ENCODE assay signal across 12 cellular contexts in genomic region chr21:29697555-29698193, GRCh38.
A peak's percentile ranks its signal among the peaks of the same experiment; 100 is the strongest.
DNase-seq lines count a peak whose midpoint lies in the region; ATAC-seq and TF ChIP-seq lines count a peak whose summit lies in the region.
"Had no signal": no experiment of that assay in that cellular context is flagged by ENCODE, and none has a peak within 500 bp of the region (broad histone marks: within the 10 kb centered on the region; RNA-seq: fewer than 3 reads in every experiment).

No MANE protein-coding gene starts in this region.

- no peaks in the 10 kb centered on the region for H3K36me3 ChIP-seq in A673 (ENCODE audit: insufficient read depth, low read length, poor library complexity, severe bottlenecking)
- no peaks in the 10 kb centered on the region for H3K36me3 ChIP-seq in Karpas-422 (ENCODE audit: insufficient read depth, low read length)
- H3K36me3 ChIP-seq: MG63 had no signal

- CTCF ChIA-PET in A673 (lab: Charles Lee) = no interaction called here

- H3K9me2 ChIP-seq in Karpas-422 (replicated peaks; ENCODE audit: insufficient read depth, low read length) = no peaks in the 10 kb centered on the region

- TF ChIP-seq CTCF in A673 (conservative IDR thresholded peaks at IDR 0.05; ENCODE audit: low read depth, low read length) = no peak
- no peak for TF ChIP-seq CTCF in mesothelial cell of epicardium (IDR thresholded peaks at IDR 0.05; ENCODE audit: unreplicated experiment)
- TF ChIP-seq CTCF in coronary artery (IDR thresholded peaks at IDR 0.05) = no peak

- H3K36me3 Mint-ChIP-seq in mesothelial cell of epicardium = no peaks in the 10 kb centered on the region
- peaks cover 5% of the 10 kb centered on the region for H3K36me3 Mint-ChIP-seq in natural killer cell treated with Interleukin-12 subunit alpha and Interleukin-12 subunit beta and Interleukin-15 and Interleukin-18, amount 100 ng/mL, for 72 hours

- H3K27ac ChIP-seq in A673 (ENCODE audit: low read depth, low read length, poor library complexity, severe bottlenecking) (no peak overlapping the region), Karpas-422 (ENCODE audit: low read length) (no peak overlapping the region), coronary artery (no peak overlapping the region)
- H3K27ac ChIP-seq: A549 had no signal

- no peaks in the 10 kb centered on the region for H4K20me1 ChIP-seq in Karpas-422 (ENCODE audit: insufficient read depth, low read depth, low read length)

- no peak overlapping the region for H3K27ac Mint-ChIP-seq in mesothelial cell of epicardium
- H3K27ac Mint-ChIP-seq in natural killer cell treated with Interleukin-12 subunit alpha and Interleukin-12 subunit beta and Interleukin-15 and Interleukin-18, amount 100 ng/mL, for 72 hours = no peak overlapping the region

- no peaks in the 10 kb centered on the region for H3K9me3 ChIP-seq in A673 (ENCODE audit: low read depth, low read length, poor library complexity, severe bottlenecking)
- no peaks in the 10 kb centered on the region for H3K9me3 ChIP-seq in Karpas-422 (ENCODE audit: low read length)
- H3K9me3 ChIP-seq: A549, MG63 had no signal

- no peaks in the 10 kb centered on the region for H3K79me2 ChIP-seq in Karpas-422 (ENCODE audit: low read length)

- DNase-seq in A673 (ENCODE audit: low spot score) (peak; percentile 30), SKM-1 (lab: John Stamatoyannopoulos, UW; ENCODE audit: unreplicated experiment) (peak; percentile 42), Karpas-422 (no peak), mesothelial cell of epicardium (ENCODE audit: low spot score in 2 of 2, unreplicated experiment in 2 of 2) (no peak), coronary artery (ENCODE audit: low spot score) (no peak)
- no peak for DNase-seq in natural killer cell treated with Interleukin-12 subunit alpha and Interleukin-12 subunit beta and Interleukin-15 and Interleukin-18, amount 100 ng/mL, for 72 hours (ENCODE audit: low spot score)
- DNase-seq: MG63, NCI-H748 treated with DMSO at 0.1 percent for 48 hours, T-helper 1 cell had no signal

- no peaks in the 10 kb centered on the region for H3K27me3 ChIP-seq in A673 (replicated peaks; ENCODE audit: insufficient read depth, low read depth, low read length, poor library complexity)
- no peaks in the 10 kb centered on the region for H3K27me3 ChIP-seq in Karpas-422 (ENCODE audit: low read length)
- H3K27me3 ChIP-seq: MG63 had no signal

- POLR2A ChIA-PET in A673 (lab: Charles Lee; ENCODE audit: low non-redundant PET) = no interaction called here

- no peaks in the 10 kb centered on the region for H3K4me1 Mint-ChIP-seq in mesothelial cell of epicardium
- H3K4me1 Mint-ChIP-seq in natural killer cell treated with Interleukin-12 subunit alpha and Interleukin-12 subunit beta and Interleukin-15 and Interleukin-18, amount 100 ng/mL, for 72 hours (ENCODE audit: low read depth in 2 of 2) = no peaks in the 10 kb centered on the region

- H3K4me1 ChIP-seq in A673 (ENCODE audit: insufficient read depth, low read length, poor library complexity, severe bottlenecking) = peaks cover 5% of the 10 kb centered on the region
- peaks cover 12% of the 10 kb centered on the region for H3K4me1 ChIP-seq in Karpas-422 (ENCODE audit: low read length)
- H3K4me1 ChIP-seq: A549 had no signal

- H3K4me2 ChIP-seq in Karpas-422 (ENCODE audit: low read depth, low read length, poor library complexity, severe bottlenecking) = no peak overlapping the region
- H3K4me2 ChIP-seq: A549 had no signal

- no peak overlapping the region for H3K4me3 Mint-ChIP-seq in mesothelial cell of epicardium
- no peak overlapping the region for H3K4me3 Mint-ChIP-seq in natural killer cell treated with Interleukin-12 subunit alpha and Interleukin-12 subunit beta and Interleukin-15 and Interleukin-18, amount 100 ng/mL, for 72 hours

- H3K9me3 Mint-ChIP-seq in mesothelial cell of epicardium = peaks cover 18% of the 10 kb centered on the region
- H3K9me3 Mint-ChIP-seq in natural killer cell treated with Interleukin-12 subunit alpha and Interleukin-12 subunit beta and Interleukin-15 and Interleukin-18, amount 100 ng/mL, for 72 hours = peaks cover 13% of the 10 kb centered on the region

- ATAC-seq in GM18867 (IDR thresholded peaks at IDR 0.05; ENCODE audit: unreplicated experiment) (peak; percentile 62), HG03159 (IDR thresholded peaks at IDR 0.05; ENCODE audit: unreplicated experiment) (peak; percentile 64)
- no peak for ATAC-seq in natural killer cell treated with Interleukin-12 subunit alpha and Interleukin-12 subunit beta and Interleukin-15 and Interleukin-18, amount 100 ng/mL, for 72 hours
- ATAC-seq: A549 had no signal

- no TSS peak for BruUV-seq in A673 (replicated peaks; lab: Mats Ljungman, UMichigan)

- no peaks in the 10 kb centered on the region for H3K27me3 Mint-ChIP-seq in mesothelial cell of epicardium (ENCODE audit: low read depth)
- H3K27me3 Mint-ChIP-seq in natural killer cell treated with Interleukin-12 subunit alpha and Interleukin-12 subunit beta and Interleukin-15 and Interleukin-18, amount 100 ng/mL, for 72 hours = no peaks in the 10 kb centered on the region

- no peak overlapping the region for H3K9ac ChIP-seq in Karpas-422 (ENCODE audit: low read length)

- H3K4me3 ChIP-seq in A673 (ENCODE audit: low read depth, low read length, poor library complexity, severe bottlenecking) (no peak overlapping the region), Karpas-422 (ENCODE audit: low read length) (no peak overlapping the region), coronary artery (no peak overlapping the region)
- H3K4me3 ChIP-seq: A549, MG63 had no signal

- no peak overlapping the region for H2AFZ ChIP-seq in Karpas-422 (ENCODE audit: low read length)

- intact Hi-C loops in A673 (cut with micrococcal nuclease; ENCODE audit: unreplicated experiment) = no loop called here

Comparison
In these comparisons a context has a peak if more than half of its experiments do, and no peak if none do; other contexts are left out.
1. DNase-seq: peak in A673 (single experiment) and SKM-1 (single experiment); none in Karpas-422 (single experiment), mesothelial cell of epicardium (0 of 2), natural killer cell treated with Interleukin-12 subunit alpha and Interleukin-12 subunit beta and Interleukin-15 and Interleukin-18, amount 100 ng/mL, for 72 hours (single experiment) and coronary artery (single experiment).
2. ATAC-seq: peak in GM18867 (single experiment) and HG03159 (single experiment); none in natural killer cell treated with Interleukin-12 subunit alpha and Interleukin-12 subunit beta and Interleukin-15 and Interleukin-18, amount 100 ng/mL, for 72 hours (0 of 2).